ENCODE assay signal across 8 cellular contexts in genomic region chr3:100210777-100211145, GRCh38. TPM values are rescaled to one million over a fixed set of nuclear protein-coding genes. Genes with fewer than 3 reads are reported as not detected.
DNase-seq lines count a peak whose midpoint lies in the region; ATAC-seq, FAIRE-seq and TF ChIP-seq lines count a peak whose summit lies in the region.

No MANE protein-coding gene starts in this region.

- peak overlapping the region; percentile 12 for H4K91ac ChIP-seq in H1 (replicated peaks; ENCODE audit: insufficient read length, low read length)

- H3K14ac ChIP-seq in H1 (ENCODE audit: insufficient read length) = no peak overlapping the region

- ATAC-seq in naive thymus-derived CD8-positive, alpha-beta T cell = peak in 1 of 2 donors; percentile 57
- ATAC-seq in GM21576 (IDR thresholded peaks at IDR 0.05; ENCODE audit: unreplicated experiment) = no peak

- no peaks in the 10 kb centered on the region for H3K36me3 Mint-ChIP-seq in naive thymus-derived CD8-positive, alpha-beta T cell

- peak overlapping the region; percentile 96 for H2AK5ac ChIP-seq in H1 (ENCODE audit: low read depth, low read length)

- H2BK20ac ChIP-seq in H1 (ENCODE audit: low read length) = no peak overlapping the region; the same call in 1 of the 2 replicates

- H4K20me1 ChIP-seq in H1 (replicated peaks in 1 of 2; ENCODE audit: control insufficient read depth in 1 of 2, insufficient read depth in 2 of 2, low read length in 2 of 2) = no peaks in the 10 kb centered on the region

- peak overlapping the region; percentile 36 to 91 (median 78) for H3K27ac Mint-ChIP-seq in naive thymus-derived CD8-positive, alpha-beta T cell

- DNase-seq in GM04504 (ENCODE audit: low read depth) (peak; percentile 85), NCI-H146 (lab: John Stamatoyannopoulos, UW) (peak; percentile 37), H1 (ENCODE audit: low read depth in 1 of 2, low spot score in 2 of 2) (peak in 1 of 2 experiments; percentile 31), UCSD-AML1 (lab: John Stamatoyannopoulos, UW; ENCODE audit: unreplicated experiment) (no peak), occipital lobe (lab: John Stamatoyannopoulos, UW) (no peak), C1 segment of cervical spinal cord (lab: John Stamatoyannopoulos, UW) (no peak)
- peak in 3 of 10 donors; percentile 7 to 26 (median 8) for DNase-seq in naive thymus-derived CD8-positive, alpha-beta T cell

- H3K9ac ChIP-seq in H1 (replicated peaks in 1 of 4; ENCODE audit: extremely low read depth in 1 of 4, low read depth in 3 of 4, low read length in 3 of 4) = peak overlapping the region in 1 of 4 experiments; percentile 6; a peak in 1 of 7 replicates

- peak overlapping the region; percentile 99; the same call in 1 of the 2 replicates for H2BK12ac ChIP-seq in H1 (ENCODE audit: low read depth, low read length)

- H2BK120ac ChIP-seq in H1 (replicated peaks; ENCODE audit: low read depth, low read length) = no peak overlapping the region

- WGBS in H1 (ENCODE audit: extremely low coverage in 1 of 2, insufficient coverage in 1 of 2, insufficient read length in 1 of 2, insufficient replicate concordance in 2 of 2, low coverage in 1 of 2, low lambda C conversion rate in 2 of 2, missing lambda C conversion rate in 1 of 2), 2 experiments = 3% methylated on average over 3 of the region's 3 CpGs; no CpG with 5 or more reads in 1 of the 2 experiments

- H3K23me2 ChIP-seq in H1 (ENCODE audit: low read depth, low read length) = no peaks in the 10 kb centered on the region; the same call in 1 of the 2 replicates

- TF ChIP-seq EP300 in H1 (IDR thresholded peaks at IDR 0.05; ENCODE audit: borderline replicate concordance in 1 of 2, low read depth in 2 of 2, low read length in 2 of 2) = no peak; a peak in 1 of 3 replicates

- no peaks in the 10 kb centered on the region for H3K79me1 ChIP-seq in H1 (ENCODE audit: low read depth, low read length)

- H3K4ac ChIP-seq in H1 (replicated peaks; ENCODE audit: insufficient read length, low read depth, low read length) = no peak overlapping the region

- no peak overlapping the region; the same call in 1 of the 2 replicates for H3K18ac ChIP-seq in H1 (ENCODE audit: extremely low read depth, low read length)

- H3K9me3 ChIP-seq in H1 (ENCODE audit: insufficient read depth in 2 of 2, low read depth in 1 of 2, low read length in 1 of 2) = no peaks in the 10 kb centered on the region

- H3K79me2 ChIP-seq in H1 (ENCODE audit: control insufficient read depth in 1 of 2, insufficient read depth in 2 of 2, low read length in 2 of 2) = no peaks in the 10 kb centered on the region

- H3K4me2 ChIP-seq in H1 (ENCODE audit: insufficient read depth in 1 of 2, low read depth in 2 of 2, low read length in 2 of 2) = peak overlapping the region; percentile 45 to 80; a peak in 3 of 4 replicates

- H3K23ac ChIP-seq in H1 (ENCODE audit: insufficient read length) = no peak overlapping the region

- FAIRE-seq in H1 (lab: Jason Lieb, UNC) = peak; percentile 85

- peak overlapping the region; percentile 95; the same call in 1 of the 2 replicates for H2BK5ac ChIP-seq in H1 (ENCODE audit: low read depth, low read length)

- H4K8ac ChIP-seq in H1 (ENCODE audit: extremely low read depth, insufficient read depth, low read length) = no peak overlapping the region

- no peak overlapping the region for H4K5ac ChIP-seq in H1 (ENCODE audit: insufficient read length, low read depth, low read length)

- H2BK15ac ChIP-seq in H1 (ENCODE audit: low read length) = no peak overlapping the region

- no peak for TF ChIP-seq CTCF in H1 (IDR thresholded peaks at IDR 0.05; ENCODE audit: control extremely low read depth in 1 of 3, insufficient read depth in 1 of 3, low read depth in 1 of 3, low read length in 3 of 3)

- no peak for TF ChIP-seq POLR2A in H1 (IDR thresholded peaks at IDR 0.05; ENCODE audit: control extremely low read depth in 1 of 2, low read depth in 2 of 2, low read length in 2 of 2)

- peak overlapping the region in 2 of 10 donors; percentile 20 to 36 for H3K4me3 Mint-ChIP-seq in naive thymus-derived CD8-positive, alpha-beta T cell

- peak overlapping the region; percentile 53 for H3K27ac ChIP-seq in H1 (ENCODE audit: low read depth, low read length)

- TF ChIP-seq RAD21 in H1 (IDR thresholded peaks at IDR 0.05 in 1 of 2, conservative IDR thresholded peaks at IDR 0.05 in 1 of 2; ENCODE audit: low read depth in 2 of 2, low read length in 2 of 2) = no peak

- peaks cover 0 to 7% (median under 1%) of the 10 kb centered on the region in 5 donors for H3K27me3 Mint-ChIP-seq in naive thymus-derived CD8-positive, alpha-beta T cell

- H3K4me1 Mint-ChIP-seq in naive thymus-derived CD8-positive, alpha-beta T cell = peaks cover 5 to 18% (median 16%) of the 10 kb centered on the region in 4 donors

- H3K9me3 Mint-ChIP-seq in naive thymus-derived CD8-positive, alpha-beta T cell = no peaks in the 10 kb centered on the region

- H2AFZ ChIP-seq in H1 (ENCODE audit: low read length) = no peak overlapping the region

- CTCF ChIA-PET in H1 (lab: Charles Lee; ENCODE audit: partially characterized antibody) = no interaction called here

- peaks cover 0 to 17% (median 12%) of the 10 kb centered on the region in 4 experiments; a peak in 5 of 7 replicates for H3K4me1 ChIP-seq in H1 (replicated peaks in 1 of 4; ENCODE audit: control insufficient read depth in 3 of 4, insufficient read depth in 4 of 4, low read length in 3 of 4)

- H3K56ac ChIP-seq in H1 (replicated peaks; ENCODE audit: insufficient read length, low read depth, low read length) = no peak overlapping the region

- no peaks in the 10 kb centered on the region; a peak in 1 of 7 replicates for H3K27me3 ChIP-seq in H1 (replicated peaks in 1 of 4; ENCODE audit: control insufficient read depth in 3 of 4, extremely low read depth in 1 of 4, insufficient read depth in 3 of 4, low read length in 3 of 4)

- peak overlapping the region in 1 of 4 experiments; percentile 35; a peak in 1 of 8 replicates for H3K4me3 ChIP-seq in H1 (ENCODE audit: extremely low read depth in 1 of 4, insufficient read depth in 2 of 4, low read depth in 3 of 4, low read length in 4 of 4)

- H3K36me3 ChIP-seq in H1 (ENCODE audit: control insufficient read depth in 2 of 4, insufficient read depth in 4 of 4, low read length in 3 of 4) = no peaks in the 10 kb centered on the region

- POLR2A ChIA-PET in H1 (lab: Charles Lee; ENCODE audit: partially characterized antibody) = no interaction called here
- POLR2A ChIA-PET in naive thymus-derived CD8-positive, alpha-beta T cell (lab: Charles Lee) = no interaction called here

RNA-seq across cellular contexts. Expression of gene TBC1D23, which starts 50.0 kb away (rescaled TPM):
- total RNA-seq in H1 (2021; fragmentation: NEBNext Ultra II Directional; extraction: Animal tissue kit (Norgen Biotek cat#: 25700)) = 24.7 and 29.3 TPM in 2 replicates
- 4.3 and 6.4 TPM in 2 replicates for polyA plus RNA-seq in H1 (2011; rRNA removed)
- polyA plus RNA-seq in H1 (2011; cell fraction: cytosol; rRNA removed) = 9.3 TPM
- 2.3 TPM for polyA plus RNA-seq in H1 (2011; cell fraction: nucleus; rRNA removed)
- polyA plus RNA-seq in H1 (2012, experiment 1 of 2) = 7.1 to 15.5 TPM (median 9.7 TPM) in 4 replicates
- polyA plus RNA-seq in H1 (2012, experiment 2 of 2) = 1.2 TPM
- polyA plus RNA-seq in H1 (2013, experiment 1 of 2) = 9.6 TPM
- 11.3 TPM for polyA plus RNA-seq in H1 (2013, experiment 2 of 2)
- 19.7 and 30.9 TPM in 2 replicates for polyA minus RNA-seq in H1 (2011; rRNA and poly(A)+ RNA removed)
- polyA minus RNA-seq in H1 (2011; cell fraction: cytosol; rRNA and poly(A)+ RNA removed) = 9.7 TPM
- 10.2 TPM for polyA minus RNA-seq in H1 (2011; cell fraction: nucleus; rRNA and poly(A)+ RNA removed)
- total RNA-seq in naive thymus-derived CD8-positive, alpha-beta T cell = 10 to 100 TPM; 34.7 to 35.9 TPM
- 10 to 100 TPM; 12.7 to 17.1 (median 16.1) TPM for polyA plus RNA-seq in naive thymus-derived CD8-positive, alpha-beta T cell
- total RNA-seq in occipital lobe = 73.5 TPM

Comparison
In these comparisons a context has a peak if more than half of its experiments do, and no peak if none do; other contexts are left out.
1. DNase-seq: peak in GM04504 (single experiment) and NCI-H146 (single experiment); none in UCSD-AML1 (single experiment), occipital lobe (single experiment) and C1 segment of cervical spinal cord (0 of 14).